ENCODE assay signal across 8 cellular contexts in genomic region chr6:27096834-27097511, GRCh38.
DNase-seq lines count a peak whose midpoint lies in the region; ATAC-seq, FAIRE-seq and TF ChIP-seq lines count a peak whose summit lies in the region.

No MANE protein-coding gene starts in this region.

- H3K4me3 ChIP-seq in GM08714 (ENCODE audit: low read length) (peak overlapping the region; percentile 58; the same call in 1 of the 2 replicates), Panc1 (ENCODE audit: low read depth in 2 of 2, low read length in 2 of 2) (peak overlapping the region; percentile 63 to 79), mammary epithelial cell (replicated peaks in 1 of 3; ENCODE audit: insufficient read depth in 1 of 3, low read depth in 2 of 3, low read length in 3 of 3) (peak overlapping the region; percentile 55 to 69 (median 59)), HepG2 (replicated peaks in 1 of 3; ENCODE audit: insufficient read depth in 1 of 3, low read depth in 2 of 3, low read length in 3 of 3) (peak overlapping the region in 1 of 3 experiments; percentile 17; a peak in 1 of 6 replicates)

- ATAC-seq in Panc1 = peak; percentile 97
- ATAC-seq in HepG2 = no peak
- no peak for ATAC-seq in HG02642 (IDR thresholded peaks at IDR 0.05; ENCODE audit: poor library complexity, unreplicated experiment)
- ATAC-seq in HG02571 (IDR thresholded peaks at IDR 0.05; ENCODE audit: unreplicated experiment) = no peak

- intact Hi-C loops in Panc1 (cut with micrococcal nuclease; ENCODE audit: unreplicated experiment) = no loop called here
- intact Hi-C loops in mammary epithelial cell (cut with micrococcal nuclease) = loop anchor here (10.0 kb wide), 1 partner anchor 772 kb away; no protein-coding TSS in a partner anchor
- intact Hi-C loops in HepG2 (cut with micrococcal nuclease; ENCODE audit: unreplicated experiment) = no loop called here

- peaks cover 16% of the 10 kb centered on the region for H3K4me1 ChIP-seq in Panc1 (ENCODE audit: control insufficient read depth, insufficient read depth, low read length)
- peaks cover 15% of the 10 kb centered on the region for H3K4me1 ChIP-seq in mammary epithelial cell (ENCODE audit: insufficient read depth, low read length)
- H3K4me1 ChIP-seq in HepG2 (ENCODE audit: insufficient read depth, low read length) = peaks cover 8% of the 10 kb centered on the region; the same call in 1 of the 2 replicates

- no peak for TF ChIP-seq RAD21 in HepG2 (CRISPR knock-in tag; IDR thresholded peaks at IDR 0.05)

- H4K20me1 ChIP-seq in mammary epithelial cell (ENCODE audit: insufficient read depth, low read length) (no peaks in the 10 kb centered on the region), HepG2 (ENCODE audit: insufficient read depth, low read length) (no peaks in the 10 kb centered on the region)

- under 1% methylated on average over 35 of the region's 45 CpGs for WGBS in mammary epithelial cell (ENCODE audit: low coverage, missing lambda C conversion rate)
- WGBS in HepG2 (ENCODE audit: low lambda C conversion rate) = 43% methylated on average over 39 of the region's 45 CpGs

- H3K9ac ChIP-seq in mammary epithelial cell (ENCODE audit: insufficient read depth, low read length) (peak overlapping the region; percentile 74), HepG2 (ENCODE audit: insufficient read depth, low read depth, low read length) (no peak overlapping the region)

- H3K36me3 ChIP-seq in Panc1 (ENCODE audit: control insufficient read depth, insufficient read depth, low read length) = no peaks in the 10 kb centered on the region
- H3K36me3 ChIP-seq in mammary epithelial cell (ENCODE audit: insufficient read depth, low read length) = no peaks in the 10 kb centered on the region
- no peaks in the 10 kb centered on the region for H3K36me3 ChIP-seq in HepG2 (replicated peaks in 1 of 2; ENCODE audit: control insufficient read depth in 1 of 2, insufficient read depth in 2 of 2, low read length in 2 of 2)

- no peaks in the 10 kb centered on the region for H3K27me3 ChIP-seq in Panc1 (ENCODE audit: control insufficient read depth, insufficient read depth, low read length)
- H3K27me3 ChIP-seq in mammary epithelial cell (ENCODE audit: insufficient read depth, low read length) = no peaks in the 10 kb centered on the region
- H3K27me3 ChIP-seq in HepG2 (ENCODE audit: control insufficient read depth in 1 of 2, insufficient read depth in 2 of 2, low read length in 2 of 2) = peaks cover 3 to 16% of the 10 kb centered on the region in 2 experiments; a peak in 4 of 5 replicates

- FAIRE-seq in HepG2 (lab: Jason Lieb, UNC) = no peak

- in situ Hi-C loops in Panc1 (cut with HindIII; ENCODE audit: low pct_unique_long_range_greater_than_20kb, low sequenced_read_pairs) (no loop called here), mammary epithelial cell (cut with MboI; ENCODE audit: low sequenced_read_pairs in 2 of 2) (loop anchor here in 1 of 2 donors (25.0 kb wide), 1 partner anchor 760 kb away; no protein-coding TSS in a partner anchor), HepG2 (cut with HindIII; ENCODE audit: extremely low pct_ligation_motif_present, low pct_unique_long_range_greater_than_20kb) (no loop called here)

- H3K4me2 ChIP-seq in mammary epithelial cell (ENCODE audit: insufficient read depth, low read depth, low read length) (peak overlapping the region; percentile 95), HepG2 (ENCODE audit: low read depth, low read length) (no peak overlapping the region)

- dilution Hi-C loops in mammary epithelial cell (cut with HindIII; ENCODE audit: low sequenced_read_pairs) = no loop called here

- H3K9me3 ChIP-seq in Panc1 (ENCODE audit: control insufficient read depth, insufficient read depth, low read depth, low read length) (no peaks in the 10 kb centered on the region), mammary epithelial cell (replicated peaks; ENCODE audit: insufficient read depth, low read length) (no peaks in the 10 kb centered on the region), HepG2 (ENCODE audit: low read length) (no peaks in the 10 kb centered on the region)

- TF ChIP-seq EP300 in HepG2 (IDR thresholded peaks at IDR 0.05; ENCODE audit: low read depth in 2 of 2, low read length in 2 of 2) (no peak), HepG2 (CRISPR knock-in tag; IDR thresholded peaks at IDR 0.05; ENCODE audit: borderline replicate concordance) (no peak)

- POLR2A ChIA-PET in Panc1 (lab: Charles Lee) (no interaction called here), HepG2 (lab: Yijun Ruan, JAX) (no interaction called here)

- H3K79me2 ChIP-seq in mammary epithelial cell (ENCODE audit: insufficient read depth, low read length) = no peaks in the 10 kb centered on the region
- no peaks in the 10 kb centered on the region for H3K79me2 ChIP-seq in HepG2 (ENCODE audit: insufficient read depth, low read length)

- H2AFZ ChIP-seq in mammary epithelial cell (ENCODE audit: low read depth, low read length) (peak overlapping the region; percentile 99), HepG2 (ENCODE audit: low read length) (no peak overlapping the region)

- H3K27ac ChIP-seq in Panc1 (ENCODE audit: low read length) (peak overlapping the region; percentile 90), mammary epithelial cell (ENCODE audit: insufficient read depth, low read depth, low read length) (peak overlapping the region; percentile 78), HepG2 (ENCODE audit: extremely low read length, insufficient read depth, low read length) (no peak overlapping the region)

- no peak for TF ChIP-seq POLR2A in HepG2 (IDR thresholded peaks at IDR 0.05; ENCODE audit: insufficient read depth in 1 of 2, low read depth in 2 of 2, low read length in 2 of 2)

- TF ChIP-seq CTCF in Panc1 (IDR thresholded peaks at IDR 0.05) = no peak
- TF ChIP-seq CTCF in mammary epithelial cell (conservative IDR thresholded peaks at IDR 0.05 in 1 of 2, IDR thresholded peaks at IDR 0.05 in 1 of 2; ENCODE audit: extremely low read depth in 1 of 2, insufficient read depth in 1 of 2, low read depth in 1 of 2, low read length in 2 of 2) = no peak
- TF ChIP-seq CTCF in HepG2 (CRISPR knock-in tag; IDR thresholded peaks at IDR 0.05) = no peak

- DNase-seq in Panc1 (ENCODE audit: low read depth, low spot score) (peak; percentile 96), mammary epithelial cell (peak; percentile 80), HepG2 (ENCODE audit: low spot score) (no peak), D341Med (ENCODE audit: low spot score) (no peak)
- DNase-seq in stimulated activated CD8-positive, alpha-beta memory T cell treated with anti-CD3 and anti-CD28 coated beads, Interleukin-15, amount 100 ng/mL, for 48 hours (ENCODE audit: low read depth in 2 of 2) = peak; percentile 36 to 44

- CTCF ChIA-PET in Panc1 (lab: Charles Lee) = interaction anchor here (0.5 kb wide), 2 partner anchors 81 to 108 kb away, joined by 3 to 5 read pairs; no protein-coding TSS in a partner anchor
- CTCF ChIA-PET in mammary epithelial cell (lab: Charles Lee; ENCODE audit: low non-redundant PET) = no interaction called here
- CTCF ChIA-PET in HepG2 (lab: Yijun Ruan, JAX; ENCODE audit: low intra/inter-chr PET ratio, low total read pairs) = no interaction called here

- BruUV-seq in Panc1 (replicated peaks; lab: Mats Ljungman, UMichigan) (no TSS peak), mammary epithelial cell (replicated peaks; lab: Mats Ljungman, UMichigan) (no TSS peak), HepG2 (replicated peaks; lab: Mats Ljungman, UMichigan) (no TSS peak)

TF ChIP-seq in HepG2, 621 proteins besides CTCF, POLR2A, EP300 and RAD21:
- no peak for TF ChIP-seq THAP8 (CRISPR knock-in tag; IDR thresholded peaks at IDR 0.05; ENCODE audit: borderline replicate concordance)
- no peak for TF ChIP-seq ZNF615 (CRISPR knock-in tag; IDR thresholded peaks at IDR 0.05; ENCODE audit: borderline replicate concordance)
- no peak for TF ChIP-seq ZNF251 (CRISPR knock-in tag; IDR thresholded peaks at IDR 0.05)
- TF ChIP-seq, protein P1, sequence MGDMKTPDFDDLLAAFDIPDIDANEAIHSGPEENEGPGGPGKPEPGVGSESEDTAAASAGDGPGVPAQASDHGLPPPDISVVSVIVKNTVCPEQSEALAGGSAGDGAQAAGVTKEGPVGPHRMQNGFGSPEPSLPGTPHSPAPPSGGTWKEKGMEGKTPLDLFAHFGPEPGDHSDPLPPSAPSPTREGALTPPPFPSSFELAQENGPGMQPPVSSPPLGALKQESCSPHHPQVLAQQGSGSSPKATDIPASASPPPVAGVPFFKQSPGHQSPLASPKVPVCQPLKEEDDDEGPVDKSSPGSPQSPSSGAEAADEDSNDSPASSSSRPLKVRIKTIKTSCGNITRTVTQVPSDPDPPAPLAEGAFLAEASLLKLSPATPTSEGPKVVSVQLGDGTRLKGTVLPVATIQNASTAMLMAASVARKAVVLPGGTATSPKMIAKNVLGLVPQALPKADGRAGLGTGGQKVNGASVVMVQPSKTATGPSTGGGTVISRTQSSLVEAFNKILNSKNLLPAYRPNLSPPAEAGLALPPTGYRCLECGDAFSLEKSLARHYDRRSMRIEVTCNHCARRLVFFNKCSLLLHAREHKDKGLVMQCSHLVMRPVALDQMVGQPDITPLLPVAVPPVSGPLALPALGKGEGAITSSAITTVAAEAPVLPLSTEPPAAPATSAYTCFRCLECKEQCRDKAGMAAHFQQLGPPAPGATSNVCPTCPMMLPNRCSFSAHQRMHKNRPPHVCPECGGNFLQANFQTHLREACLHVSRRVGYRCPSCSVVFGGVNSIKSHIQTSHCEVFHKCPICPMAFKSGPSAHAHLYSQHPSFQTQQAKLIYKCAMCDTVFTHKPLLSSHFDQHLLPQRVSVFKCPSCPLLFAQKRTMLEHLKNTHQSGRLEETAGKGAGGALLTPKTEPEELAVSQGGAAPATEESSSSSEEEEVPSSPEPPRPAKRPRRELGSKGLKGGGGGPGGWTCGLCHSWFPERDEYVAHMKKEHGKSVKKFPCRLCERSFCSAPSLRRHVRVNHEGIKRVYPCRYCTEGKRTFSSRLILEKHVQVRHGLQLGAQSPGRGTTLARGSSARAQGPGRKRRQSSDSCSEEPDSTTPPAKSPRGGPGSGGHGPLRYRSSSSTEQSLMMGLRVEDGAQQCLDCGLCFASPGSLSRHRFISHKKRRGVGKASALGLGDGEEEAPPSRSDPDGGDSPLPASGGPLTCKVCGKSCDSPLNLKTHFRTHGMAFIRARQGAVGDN (CRISPR knock-in tag; IDR thresholded peaks at IDR 0.05) = 0 out of 2 replicates have a peak, but pooled peaks have one; percentile 18
- no peak for TF ChIP-seq ZNF713 (CRISPR knock-in tag; IDR thresholded peaks at IDR 0.05)
- TF ChIP-seq RFX5 (IDR thresholded peaks at IDR 0.05; ENCODE audit: low read depth, low read length) = no peak

Comparison
In these comparisons a context has a peak if more than half of its experiments do, and no peak if none do; other contexts are left out.
1. DNase-seq: peak in Panc1 (single experiment), mammary epithelial cell (single experiment) and stimulated activated CD8-positive, alpha-beta memory T cell treated with anti-CD3 and anti-CD28 coated beads, Interleukin-15, amount 100 ng/mL, for 48 hours (2 of 2); none in HepG2 (single experiment) and D341Med (single experiment).